Comparison of ENCODE assay signal across 34 cellular contexts in genomic region chr19:12856684-12857083, GRCh38. TPM values are rescaled to one million over a fixed set of nuclear protein-coding genes. Genes with fewer than 3 reads are reported as not detected.
"Had no signal": no experiment of that assay in that cellular context is flagged by ENCODE, and none has a peak within 500 bp of the region (broad histone marks: within the 10 kb centered on the region; RNA-seq: fewer than 3 reads in every experiment).

No MANE protein-coding gene starts in this region.

- H3K4me1 ChIP-seq: esophagus squamous epithelium, gastrocnemius medialis, heart right ventricle, left lung, lower lobe of right lung had no signal

- ATAC-seq: effector memory CD8-positive, alpha-beta T cell; esophagus mucosa; gastrocnemius medialis; heart right ventricle; left cardiac atrium; left lung; left ventricle myocardium superior; lower lobe of right lung; mucosa of descending colon; naive thymus-derived CD8-positive, alpha-beta T cell had no signal

- H3K27ac ChIP-seq: epithelial cell of prostate, esophagus squamous epithelium, gastrocnemius medialis, heart right ventricle, left lung, lower lobe of right lung had no signal

- FAIRE-seq: endometrium, islet of Langerhans, keratinocyte had no signal

- H3K4me3 ChIP-seq: esophagus squamous epithelium, gastrocnemius medialis, heart right ventricle, left lung, lower lobe of right lung, mucosa of descending colon had no signal

- H3K9me3 Mint-ChIP-seq: dendritic cell treated with granulocyte-macrophage colony-stimulating factor and Interleukin-4, amounts not matched to agents 40 ng/mL and 50 ng/mL, for 4 days; effector memory CD8-positive, alpha-beta T cell; mesothelial cell of epicardium had no signal

- H3K27ac Mint-ChIP-seq: dendritic cell treated with granulocyte-macrophage colony-stimulating factor and Interleukin-4, amounts not matched to agents 40 ng/mL and 50 ng/mL, for 4 days; effector memory CD8-positive, alpha-beta T cell; endodermal cell; mesothelial cell of epicardium; naive B cell; naive thymus-derived CD8-positive, alpha-beta T cell had no signal

- H3K36me3 Mint-ChIP-seq: mesothelial cell of epicardium, naive B cell had no signal

- H3K27me3 ChIP-seq: esophagus squamous epithelium, gastrocnemius medialis, heart right ventricle, left lung had no signal

- H3K4me1 Mint-ChIP-seq: endodermal cell; mesothelial cell of epicardium; naive B cell; naive thymus-derived CD8-positive, alpha-beta T cell had no signal

- H3K9me3 ChIP-seq: esophagus squamous epithelium, gastrocnemius medialis, lower lobe of right lung, mucosa of descending colon had no signal

- H3K4me3 Mint-ChIP-seq: dendritic cell treated with granulocyte-macrophage colony-stimulating factor and Interleukin-4, amounts not matched to agents 40 ng/mL and 50 ng/mL, for 4 days; effector memory CD8-positive, alpha-beta T cell; endodermal cell; mesothelial cell of epicardium; naive B cell; naive thymus-derived CD8-positive, alpha-beta T cell had no signal

- DNase-seq: cortex of kidney; effector CD8-positive, alpha-beta T cell; effector memory CD8-positive, alpha-beta T cell; endodermal cell; esophagus squamous epithelium; foreskin fibroblast; foreskin melanocyte; gastrocnemius medialis; glutamatergic neuron; head of caudate nucleus; heart right ventricle; hippocampal formation; left cardiac atrium; left lung; left ventricle myocardium superior; lower lobe of right lung; mesenchymal stem cell; naive B cell had no signal

- H3K36me3 ChIP-seq: esophagus squamous epithelium, gastrocnemius medialis, heart right ventricle, left lung, lower lobe of right lung had no signal

RNA-seq across cellular contexts. Expression of gene MAST1, which starts 18.4 kb away (rescaled TPM):
- total RNA-seq: esophagus mucosa, gastrocnemius medialis, myocyte had no signal

RNA-seq across cellular contexts. Expression of gene RTBDN, which starts 22.3 kb away (rescaled TPM):
- total RNA-seq: dermis microvascular lymphatic vessel endothelial cell; esophagus mucosa; esophagus squamous epithelium; gastrocnemius medialis; glomerular endothelial cell; heart right ventricle; left cardiac atrium; left lung; left ventricle myocardium superior; lower leg skin; lower lobe of right lung; lung microvascular endothelial cell; mesenteric fat pad; mesothelial cell of epicardium; myocyte; naive thymus-derived CD8-positive, alpha-beta T cell had no signal
- polyA plus RNA-seq: heart right ventricle; keratinocyte; naive thymus-derived CD8-positive, alpha-beta T cell had no signal

RNA-seq across cellular contexts. Expression of gene KLF1, which starts 30.3 kb away (rescaled TPM):
- total RNA-seq: esophagus mucosa; esophagus squamous epithelium; gastrocnemius medialis; glomerular endothelial cell; kidney epithelial cell; left cardiac atrium; left ventricle myocardium superior; lung microvascular endothelial cell; mesenteric fat pad; mucosa of descending colon; myocyte; naive thymus-derived CD8-positive, alpha-beta T cell had no signal
- polyA plus RNA-seq: heart right ventricle, keratinocyte had no signal
